ENCODE assay signal across 8 cellular contexts in the genomic region with DNA sequence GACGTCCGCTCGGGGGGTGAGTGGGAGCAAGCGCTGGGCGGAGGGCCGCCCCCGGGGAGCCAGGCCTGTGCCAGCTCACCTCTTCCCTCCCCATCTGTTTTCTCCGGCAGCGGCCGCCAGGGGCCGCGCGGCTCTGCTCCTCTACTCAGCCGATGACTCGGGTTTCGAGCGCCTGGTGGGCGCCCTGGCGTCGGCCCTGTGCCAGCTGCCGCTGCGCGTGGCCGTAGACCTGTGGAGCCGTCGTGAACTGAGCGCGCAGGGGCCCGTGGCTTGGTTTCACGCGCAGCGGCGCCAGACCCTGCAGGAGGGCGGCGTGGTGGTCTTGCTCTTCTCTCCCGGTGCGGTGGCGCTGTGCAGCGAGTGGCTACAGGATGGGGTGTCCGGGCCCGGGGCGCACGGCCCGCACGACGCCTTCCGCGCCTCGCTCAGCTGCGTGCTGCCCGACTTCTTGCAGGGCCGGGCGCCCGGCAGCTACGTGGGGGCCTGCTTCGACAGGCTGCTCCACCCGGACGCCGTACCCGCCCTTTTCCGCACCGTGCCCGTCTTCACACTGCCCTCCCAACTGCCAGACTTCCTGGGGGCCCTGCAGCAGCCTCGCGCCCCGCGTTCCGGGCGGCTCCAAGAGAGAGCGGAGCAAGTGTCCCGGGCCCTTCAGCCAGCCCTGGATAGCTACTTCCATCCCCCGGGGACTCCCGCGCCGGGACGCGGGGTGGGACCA. TPM values are rescaled to one million over a fixed set of nuclear protein-coding genes. Genes with fewer than 3 reads are reported as not detected.
DNase-seq lines count a peak whose midpoint lies in the region; ATAC-seq and TF ChIP-seq lines count a peak whose summit lies in the region.

No MANE protein-coding gene starts in this region.

- H3K4me3 Mint-ChIP-seq in CD14-positive monocyte = peak overlapping the region; percentile 92 to 97
- H3K4me3 Mint-ChIP-seq in activated CD8-positive, alpha-beta T cell treated with anti-CD3 and anti-CD28 coated beads, Interleukin-2, amount 10 ng/mL, durations not matched to agents 7 days and 5 days = peak overlapping the region; percentile 98
- peak overlapping the region; percentile 94 to 97 for H3K4me3 Mint-ChIP-seq in effector memory CD8-positive, alpha-beta T cell
- H3K4me3 Mint-ChIP-seq in mesothelial cell of epicardium = peak overlapping the region; percentile 93

- POLR2A ChIA-PET in activated CD8-positive, alpha-beta T cell treated with anti-CD3 and anti-CD28 coated beads, Interleukin-2, amount 10 ng/mL, durations not matched to agents 7 days and 5 days (lab: Charles Lee) = interaction anchor here (0.6 to 2.1 kb wide), 14 partner anchors 12 to 570 kb away, joined by 3 to 21 read pairs (median 4); a partner anchor contains a TSS

- H3K4me1 Mint-ChIP-seq in CD14-positive monocyte (peaks cover 30% of the 10 kb centered on the region), mesothelial cell of epicardium (peaks cover 20% of the 10 kb centered on the region)
- peaks cover 32% of the 10 kb centered on the region for H3K4me1 Mint-ChIP-seq in activated CD8-positive, alpha-beta T cell treated with anti-CD3 and anti-CD28 coated beads, Interleukin-2, amount 10 ng/mL, durations not matched to agents 7 days and 5 days (ENCODE audit: low read depth)
- peaks cover 30 to 36% of the 10 kb centered on the region in 2 donors for H3K4me1 Mint-ChIP-seq in effector memory CD8-positive, alpha-beta T cell (ENCODE audit: low read depth in 2 of 2)

- DNase-seq in CD14-positive monocyte (ENCODE audit: low spot score) = peak; percentile 75
- DNase-seq in NCI-H774 (lab: John Stamatoyannopoulos, UW) = peak; percentile 36
- DNase-seq in activated CD8-positive, alpha-beta T cell treated with anti-CD3 and anti-CD28 coated beads, Interleukin-2, amount 10 ng/mL, durations not matched to agents 7 days and 5 days = peak; percentile 90
- peak; percentile 80 to 82 (median 80) for DNase-seq in effector memory CD8-positive, alpha-beta T cell
- peak; percentile 62 to 80 for DNase-seq in mesothelial cell of epicardium (ENCODE audit: low spot score in 2 of 2, unreplicated experiment in 2 of 2)
- DNase-seq in stimulated activated CD8-positive, alpha-beta memory T cell treated with anti-CD3 and anti-CD28 coated beads, Interleukin-15, amount 100 ng/mL, for 4 hours (ENCODE audit: low read depth in 2 of 2) = peak; percentile 84 to 85

- H3K36me3 Mint-ChIP-seq in CD14-positive monocyte (peaks cover 21 to 29% of the 10 kb centered on the region in 2 donors), mesothelial cell of epicardium (peaks cover 29% of the 10 kb centered on the region)
- H3K36me3 Mint-ChIP-seq in activated CD8-positive, alpha-beta T cell treated with anti-CD3 and anti-CD28 coated beads, Interleukin-2, amount 10 ng/mL, durations not matched to agents 7 days and 5 days (ENCODE audit: low read depth) = peaks cover 15% of the 10 kb centered on the region
- peaks cover 21% of the 10 kb centered on the region for H3K36me3 Mint-ChIP-seq in effector memory CD8-positive, alpha-beta T cell (ENCODE audit: insufficient read depth)

- CTCF ChIA-PET in activated CD8-positive, alpha-beta T cell treated with anti-CD3 and anti-CD28 coated beads, Interleukin-2, amount 10 ng/mL, durations not matched to agents 7 days and 5 days (lab: Charles Lee) = interaction anchor here (0.6 to 4.5 kb wide), 57 partner anchors 9 to 429 kb away, joined by 3 to 46 read pairs (median 4); a partner anchor contains a TSS

- H3K9me3 Mint-ChIP-seq in CD14-positive monocyte (no peaks in the 10 kb centered on the region), mesothelial cell of epicardium (no peaks in the 10 kb centered on the region)
- H3K9me3 Mint-ChIP-seq in activated CD8-positive, alpha-beta T cell treated with anti-CD3 and anti-CD28 coated beads, Interleukin-2, amount 10 ng/mL, durations not matched to agents 7 days and 5 days (ENCODE audit: insufficient read depth) = no peaks in the 10 kb centered on the region
- H3K9me3 Mint-ChIP-seq in effector memory CD8-positive, alpha-beta T cell = no peaks in the 10 kb centered on the region

- TF ChIP-seq CTCF in CD14-positive monocyte (IDR thresholded peaks at IDR 0.05) = peak; percentile 87
- peak; percentile 76 for TF ChIP-seq CTCF in mesothelial cell of epicardium (IDR thresholded peaks at IDR 0.05; ENCODE audit: unreplicated experiment)

- H3K27ac Mint-ChIP-seq in CD14-positive monocyte (peak overlapping the region; percentile 94 to 99 (median 97)), mesothelial cell of epicardium (peak overlapping the region; percentile 99)
- H3K27ac Mint-ChIP-seq in activated CD8-positive, alpha-beta T cell treated with anti-CD3 and anti-CD28 coated beads, Interleukin-2, amount 10 ng/mL, durations not matched to agents 7 days and 5 days = peak overlapping the region; percentile 97
- H3K27ac Mint-ChIP-seq in effector memory CD8-positive, alpha-beta T cell = peak overlapping the region; percentile 98 to 100

- intact Hi-C loops in CD14-positive monocyte (cut with micrococcal nuclease) = loop anchor here in 1 of 2 donors (5.0 to 10.0 kb wide), 3 partner anchors 54 to 392 kb away; a partner anchor contains a TSS

- H3K27me3 Mint-ChIP-seq in CD14-positive monocyte (ENCODE audit: low read depth in 3 of 3) = peaks cover 0 to 2% (median 0%) of the 10 kb centered on the region in 3 donors
- H3K27me3 Mint-ChIP-seq in activated CD8-positive, alpha-beta T cell treated with anti-CD3 and anti-CD28 coated beads, Interleukin-2, amount 10 ng/mL, durations not matched to agents 7 days and 5 days (ENCODE audit: low read depth) = no peaks in the 10 kb centered on the region
- no peaks in the 10 kb centered on the region for H3K27me3 Mint-ChIP-seq in effector memory CD8-positive, alpha-beta T cell
- H3K27me3 Mint-ChIP-seq in mesothelial cell of epicardium (ENCODE audit: low read depth) = no peaks in the 10 kb centered on the region

- TF ChIP-seq POLR2A in GM19193 (IDR thresholded peaks at IDR 0.05; ENCODE audit: extremely low read depth, insufficient read depth, insufficient read length) = peak; percentile 19

- ATAC-seq in HG03354 (IDR thresholded peaks at IDR 0.05; ENCODE audit: poor library complexity, severe bottlenecking, unreplicated experiment) = peak; percentile 72
- ATAC-seq in activated CD8-positive, alpha-beta T cell treated with anti-CD3 and anti-CD28 coated beads, Interleukin-2, amount 10 ng/mL, durations not matched to agents 7 days and 5 days = peak; percentile 82
- peak; percentile 69 for ATAC-seq in effector memory CD8-positive, alpha-beta T cell (replicated peaks)

RNA-seq across cellular contexts. Expression of a gene that starts 0.6 kb away (rescaled TPM):
- 10 to 100 TPM; 16.1 to 19.2 TPM for polyA plus RNA-seq in CD14-positive monocyte
- total RNA-seq in activated CD8-positive, alpha-beta T cell treated with anti-CD3 and anti-CD28 coated beads, Interleukin-2, amount 10 ng/mL, durations not matched to agents 7 days and 5 days = 10 to 100 TPM; 10.1 to 10.9 TPM
- total RNA-seq in mesothelial cell of epicardium = 39.8 to 42.3 TPM (median 40.5 TPM) in 3 replicates

RNA-seq across cellular contexts. Expression of a gene that starts 16.1 kb away (rescaled TPM):
- polyA plus RNA-seq in CD14-positive monocyte = 1 to 10 TPM; 8.3 to 9.3 TPM
- under 1 TPM; 0.42 to 0.55 TPM for total RNA-seq in activated CD8-positive, alpha-beta T cell treated with anti-CD3 and anti-CD28 coated beads, Interleukin-2, amount 10 ng/mL, durations not matched to agents 7 days and 5 days
- 28.8 to 30.2 TPM (median 29.6 TPM) in 3 replicates for total RNA-seq in mesothelial cell of epicardium

RNA-seq across cellular contexts. Expression of a gene that starts 19.2 kb away (rescaled TPM):
- under 1 TPM; 0.11 to 0.31 TPM for polyA plus RNA-seq in CD14-positive monocyte
- total RNA-seq in activated CD8-positive, alpha-beta T cell treated with anti-CD3 and anti-CD28 coated beads, Interleukin-2, amount 10 ng/mL, durations not matched to agents 7 days and 5 days = 1 to 10 TPM; 5.5 to 6.9 TPM
- 8.2 to 9.2 TPM (median 8.3 TPM) in 3 replicates for total RNA-seq in mesothelial cell of epicardium

RNA-seq across cellular contexts. Expression of a gene that starts 30.4 kb away (rescaled TPM):
- not detected for polyA plus RNA-seq in CD14-positive monocyte
- 1 to 10 TPM; 1.3 to 1.8 TPM for total RNA-seq in activated CD8-positive, alpha-beta T cell treated with anti-CD3 and anti-CD28 coated beads, Interleukin-2, amount 10 ng/mL, durations not matched to agents 7 days and 5 days
- total RNA-seq in mesothelial cell of epicardium = 22.1 to 24.1 TPM (median 23.6 TPM) in 3 replicates

RNA-seq across cellular contexts. Expression of a gene that starts 42.6 kb away (rescaled TPM):
- 10 to 100 TPM; 49.8 to 56.3 TPM for polyA plus RNA-seq in CD14-positive monocyte
- total RNA-seq in activated CD8-positive, alpha-beta T cell treated with anti-CD3 and anti-CD28 coated beads, Interleukin-2, amount 10 ng/mL, durations not matched to agents 7 days and 5 days = 10 to 100 TPM; 30.2 to 31.0 TPM
- 32.1 to 34.8 TPM (median 32.3 TPM) in 3 replicates for total RNA-seq in mesothelial cell of epicardium

Comparison
In these comparisons a context has a peak if more than half of its experiments do, and no peak if none do; other contexts are left out.
1. Peak in every context shown above with its lines: DNase-seq and ATAC-seq.
2. DNase-seq: peak in every context shown above with its lines; median percentile 90 in activated CD8-positive, alpha-beta T cell treated with anti-CD3 and anti-CD28 coated beads, Interleukin-2, amount 10 ng/mL, durations not matched to agents 7 days and 5 days; 84 in stimulated activated CD8-positive, alpha-beta memory T cell treated with anti-CD3 and anti-CD28 coated beads, Interleukin-15, amount 100 ng/mL, for 4 hours; 80 in effector memory CD8-positive, alpha-beta T cell; 75 in CD14-positive monocyte; 71 in mesothelial cell of epicardium; 36 in NCI-H774.
3. RNA of a gene that starts 16.1 kb away (total RNA-seq): 28.8 to 30.2 TPM in mesothelial cell of epicardium; 0.42 to 0.55 TPM in activated CD8-positive, alpha-beta T cell treated with anti-CD3 and anti-CD28 coated beads, Interleukin-2, amount 10 ng/mL, durations not matched to agents 7 days and 5 days; every median in the first group is over 10 times any median in the second.